ENCODE assay signal across 11 cellular contexts in genomic region chr10:5887641-5888040, GRCh38. TPM values are rescaled to one million over a fixed set of nuclear protein-coding genes. Genes with fewer than 3 reads are reported as not detected.
DNase-seq lines count a peak whose midpoint lies in the region; TF ChIP-seq lines count a peak whose summit lies in the region.
"Had no signal": no experiment of that assay in that cellular context is flagged by ENCODE, and none has a peak within 500 bp of the region (broad histone marks: within the 10 kb centered on the region; RNA-seq: fewer than 3 reads in every experiment).

No MANE protein-coding gene starts in this region.

- no peaks in the 10 kb centered on the region for H3K9me3 Mint-ChIP-seq in activated T-cell treated with anti-CD3 and anti-CD28 coated beads, Interleukin-2, amount 50 U/mL, for 24 hours
- no peaks in the 10 kb centered on the region for H3K9me3 Mint-ChIP-seq in IgD-negative memory B cell
- H3K9me3 Mint-ChIP-seq in chondrocyte (ENCODE audit: low read depth), result no peaks in the 10 kb centered on the region

- BruUV-seq in A673 (replicated peaks; lab: Mats Ljungman, UMichigan), result no TSS peak

- H3K36me3 Mint-ChIP-seq in activated T-cell treated with anti-CD3 and anti-CD28 coated beads, Interleukin-2, amount 50 U/mL, for 24 hours (ENCODE audit: low read depth), result peaks cover 69% of the 10 kb centered on the region
- H3K36me3 Mint-ChIP-seq in IgD-negative memory B cell (peaks cover 3% of the 10 kb centered on the region), chondrocyte (ENCODE audit: low read depth) (peaks cover 17% of the 10 kb centered on the region)

- DNase-seq in activated T-cell treated with anti-CD3 and anti-CD28 coated beads, Interleukin-2, amount 50 U/mL, for 24 hours, result no peak
- DNase-seq in activated T-cell treated with anti-CD3 and anti-CD28 coated beads, Interleukin-2, amount 50 U/mL, for 48 hours, result no peak
- DNase-seq in chondrocyte (ENCODE audit: low spot score) (no peak), iPS-NIHi7 (ENCODE audit: extremely low spot score) (no peak), A673 (ENCODE audit: low spot score) (no peak)
- no peak for DNase-seq in activated CD8-positive, alpha-beta memory T cell treated with anti-CD3 and anti-CD28 coated beads for 24 hours
- DNase-seq: activated CD8-positive, alpha-beta memory T cell treated with anti-CD3 and anti-CD28 coated beads, Interleukin-2, amount 50 U/mL, for 48 hours; NCI-H1436; NCI-H524 treated with DMSO at 0.1 percent for 48 hours had no signal

- H3K27ac Mint-ChIP-seq in activated T-cell treated with anti-CD3 and anti-CD28 coated beads, Interleukin-2, amount 50 U/mL, for 24 hours, result no peak overlapping the region
- peak overlapping the region in 1 of 3 donors; percentile 52 for H3K27ac Mint-ChIP-seq in IgD-negative memory B cell
- H3K27ac Mint-ChIP-seq in chondrocyte (ENCODE audit: unreplicated experiment), result no peak overlapping the region

- no peak overlapping the region for H3K27ac ChIP-seq in A673 (ENCODE audit: low read depth, low read length, poor library complexity, severe bottlenecking)

- H3K4me3 ChIP-seq in skeletal muscle satellite cell (ENCODE audit: low read length), result peak overlapping the region; percentile 95
- H3K4me3 ChIP-seq in A673 (ENCODE audit: low read depth, low read length, poor library complexity, severe bottlenecking), result no peak overlapping the region

- H3K4me3 Mint-ChIP-seq in activated T-cell treated with anti-CD3 and anti-CD28 coated beads, Interleukin-2, amount 50 U/mL, for 24 hours, result peak overlapping the region; percentile 83
- H3K4me3 Mint-ChIP-seq in IgD-negative memory B cell (peak overlapping the region in 3 of 4 donors; percentile 78 to 93 (median 87)), chondrocyte (ENCODE audit: unreplicated experiment) (peak overlapping the region; percentile 87)

- peak overlapping the region; percentile 100 for H3K4me2 ChIP-seq in skeletal muscle satellite cell (ENCODE audit: low read length)

- peaks cover 37% of the 10 kb centered on the region for H3K4me1 Mint-ChIP-seq in activated T-cell treated with anti-CD3 and anti-CD28 coated beads, Interleukin-2, amount 50 U/mL, for 24 hours (ENCODE audit: low read depth)
- H3K4me1 Mint-ChIP-seq in IgD-negative memory B cell (peaks cover 28 to 36% (median 34%) of the 10 kb centered on the region in 3 donors), chondrocyte (ENCODE audit: low read depth) (peaks cover 40% of the 10 kb centered on the region)

- no peaks in the 10 kb centered on the region for H3K27me3 ChIP-seq in skeletal muscle satellite cell (ENCODE audit: control insufficient read depth, insufficient read depth, low read length)
- no peaks in the 10 kb centered on the region for H3K27me3 ChIP-seq in A673 (replicated peaks; ENCODE audit: insufficient read depth, low read depth, low read length, poor library complexity)

- no peaks in the 10 kb centered on the region for H3K9me3 ChIP-seq in skeletal muscle satellite cell (replicated peaks; ENCODE audit: low read length)
- H3K9me3 ChIP-seq in A673 (ENCODE audit: low read depth, low read length, poor library complexity, severe bottlenecking), result no peaks in the 10 kb centered on the region

- TF ChIP-seq CTCF in chondrocyte (IDR thresholded peaks at IDR 0.05) (no peak), A673 (conservative IDR thresholded peaks at IDR 0.05; ENCODE audit: low read depth, low read length) (no peak)

- H3K27me3 Mint-ChIP-seq in activated T-cell treated with anti-CD3 and anti-CD28 coated beads, Interleukin-2, amount 50 U/mL, for 24 hours, result no peaks in the 10 kb centered on the region
- H3K27me3 Mint-ChIP-seq in IgD-negative memory B cell, result no peaks in the 10 kb centered on the region
- H3K27me3 Mint-ChIP-seq in chondrocyte (ENCODE audit: low read depth), result no peaks in the 10 kb centered on the region

- H3K9ac ChIP-seq in skeletal muscle satellite cell (ENCODE audit: low read depth, low read length), result no peak overlapping the region

- POLR2A ChIA-PET in A673 (lab: Charles Lee; ENCODE audit: low non-redundant PET), result no interaction called here

- peaks cover 25% of the 10 kb centered on the region for H3K36me3 ChIP-seq in skeletal muscle satellite cell (ENCODE audit: insufficient read depth, low read length)
- peaks cover 51% of the 10 kb centered on the region for H3K36me3 ChIP-seq in A673 (ENCODE audit: insufficient read depth, low read length, poor library complexity, severe bottlenecking)

- H3K4me1 ChIP-seq in skeletal muscle satellite cell (ENCODE audit: control insufficient read depth, insufficient read depth, low read length), result peaks cover 22% of the 10 kb centered on the region
- peaks cover 11% of the 10 kb centered on the region for H3K4me1 ChIP-seq in A673 (ENCODE audit: insufficient read depth, low read length, poor library complexity, severe bottlenecking)

- CTCF ChIA-PET in A673 (lab: Charles Lee), result no interaction called here

- intact Hi-C loops in A673 (cut with micrococcal nuclease; ENCODE audit: unreplicated experiment), result no loop called here

RNA-seq across cellular contexts. Expression of gene ANKRD16, which starts 2.1 kb away (rescaled TPM):
- 5.2 TPM for polyA plus RNA-seq in IgD-negative memory B cell
- total RNA-seq in chondrocyte (5.8 to 6.5 TPM (median 6.4 TPM) in 3 replicates), A673 (2021) (16.2 and 17.3 TPM in 2 replicates)
- total RNA-seq in skeletal muscle satellite cell (2012; rRNA removed), result 9.8 and 9.9 TPM in 2 replicates

RNA-seq across cellular contexts. Expression of gene FBH1, which starts 2.4 kb away (rescaled TPM):
- polyA plus RNA-seq in IgD-negative memory B cell, result 85.4 TPM
- total RNA-seq in chondrocyte (62.2 to 96.6 TPM (median 66.5 TPM) in 3 replicates), A673 (2021) (84.0 and 87.5 TPM in 2 replicates)
- total RNA-seq in skeletal muscle satellite cell (2012; rRNA removed), result 67.9 and 85.7 TPM in 2 replicates
